In the genomic region with DNA sequence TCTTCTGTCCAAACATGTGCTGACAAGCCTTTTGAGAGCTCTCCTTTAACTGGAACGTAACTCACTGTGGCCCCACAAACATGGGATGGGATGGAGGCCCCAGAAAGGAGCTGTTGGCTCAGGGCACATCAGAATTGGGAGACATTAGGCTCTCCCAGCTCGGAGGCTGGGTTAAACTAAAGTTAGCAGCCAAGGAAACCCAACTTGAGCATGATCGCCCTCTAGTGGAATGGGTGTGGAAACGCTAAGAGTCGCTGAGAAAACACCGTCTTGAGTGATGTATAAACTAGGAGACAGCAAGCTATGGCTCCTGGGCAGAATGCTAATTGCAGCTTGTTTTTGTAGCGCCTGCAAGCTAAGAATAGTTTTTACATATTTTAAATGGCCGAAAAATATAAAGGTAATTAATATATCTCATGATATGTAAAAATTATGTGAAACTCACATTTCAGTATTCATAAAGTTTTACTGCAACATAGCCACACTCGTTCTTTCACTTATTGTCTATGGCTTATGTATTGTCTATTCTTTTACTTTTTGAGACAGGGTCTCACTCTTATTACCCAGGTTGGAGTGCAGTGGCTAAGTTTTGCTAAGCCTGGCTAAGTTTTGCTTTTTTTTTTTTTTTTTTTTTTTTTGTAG, we compare ENCODE assay signal across 8 cellular contexts.
DNase-seq lines count a peak whose midpoint lies in the region; ATAC-seq and TF ChIP-seq lines count a peak whose summit lies in the region.

No MANE protein-coding gene starts in this region.

- no peaks in the 10 kb centered on the region for H3K36me3 Mint-ChIP-seq in activated naive CD4-positive, alpha-beta T cell treated with anti-CD3 and anti-CD28 coated beads for 36 hours (ENCODE audit: low read depth)

- H3K4me1 ChIP-seq in Panc1 (ENCODE audit: control insufficient read depth, insufficient read depth, low read length) (no peaks in the 10 kb centered on the region), trophoblast cell (ENCODE audit: control insufficient read depth in 1 of 2, insufficient read depth in 2 of 2, low read length in 2 of 2) (no peaks in the 10 kb centered on the region)

- H2AK5ac ChIP-seq in trophoblast cell (ENCODE audit: low read length): no peak overlapping the region

- H3K4me1 Mint-ChIP-seq in activated naive CD4-positive, alpha-beta T cell treated with anti-CD3 and anti-CD28 coated beads for 36 hours (ENCODE audit: low read depth): no peaks in the 10 kb centered on the region

- H3K27me3 ChIP-seq in Panc1 (ENCODE audit: control insufficient read depth, insufficient read depth, low read length) (no peaks in the 10 kb centered on the region; the same call in 1 of the 2 replicates), trophoblast cell (ENCODE audit: insufficient read depth, low read length) (no peaks in the 10 kb centered on the region)

- H3K23ac ChIP-seq in trophoblast cell (ENCODE audit: low read length): no peak overlapping the region

- H3K79me2 ChIP-seq in trophoblast cell (ENCODE audit: control insufficient read depth, insufficient read depth, low read length, poor library complexity): no peaks in the 10 kb centered on the region

- POLR2A ChIA-PET in Panc1 (lab: Charles Lee): interaction anchor here (0.6 kb wide), 1 partner anchor 135 kb away, joined by 3 read pairs; no protein-coding TSS in a partner anchor

- peak overlapping the region; percentile 1 for H4K8ac ChIP-seq in trophoblast cell (ENCODE audit: low read depth, low read length)

- H3K18ac ChIP-seq in trophoblast cell (ENCODE audit: low read length): no peak overlapping the region

- H2BK120ac ChIP-seq in trophoblast cell (ENCODE audit: insufficient read depth, low read length, poor library complexity): no peak overlapping the region

- H2BK5ac ChIP-seq in trophoblast cell (ENCODE audit: low read depth, low read length, poor library complexity): no peak overlapping the region

- H3K4me3 Mint-ChIP-seq in activated naive CD4-positive, alpha-beta T cell treated with anti-CD3 and anti-CD28 coated beads for 36 hours: no peak overlapping the region

- DNase-seq in A172 (ENCODE audit: low spot score): peak; percentile 87
- peak; percentile 73 for DNase-seq in GM12865 (ENCODE audit: low read depth)
- peak; percentile 85 for DNase-seq in LHCN-M2 (ENCODE audit: low read depth)
- DNase-seq in Panc1 (ENCODE audit: low read depth, low spot score): peak; percentile 76
- peak; percentile 71 for DNase-seq in activated naive CD4-positive, alpha-beta T cell treated with anti-CD3 and anti-CD28 coated beads for 36 hours
- peak; percentile 60 for DNase-seq in glomerular endothelial cell (ENCODE audit: extremely low read depth, low read depth, low spot score)
- peak; percentile 70 to 95 for DNase-seq in trophoblast cell

- no peak overlapping the region for H3K27ac ChIP-seq in Panc1 (ENCODE audit: low read length)
- H3K27ac ChIP-seq in trophoblast cell (ENCODE audit: low read depth, low read length): no peak overlapping the region

- intact Hi-C loops in Panc1 (cut with micrococcal nuclease; ENCODE audit: unreplicated experiment): loop anchor here (2.0 to 10.0 kb wide), 2 partner anchors 71 to 261 kb away; no protein-coding TSS in a partner anchor
- intact Hi-C loops in activated naive CD4-positive, alpha-beta T cell treated with anti-CD3 and anti-CD28 coated beads for 36 hours (cut with micrococcal nuclease): loop anchor here (1.0 to 2.0 kb wide), 3 partner anchors 71 to 395 kb away; no protein-coding TSS in a partner anchor

- no peaks in the 10 kb centered on the region for H3K36me3 ChIP-seq in Panc1 (ENCODE audit: control insufficient read depth, insufficient read depth, low read length)
- H3K36me3 ChIP-seq in trophoblast cell (ENCODE audit: control insufficient read depth in 1 of 2, insufficient read depth in 2 of 2, low read length in 2 of 2): peaks cover 11 to 15% of the 10 kb centered on the region in 2 experiments

- CTCF ChIA-PET in Panc1 (lab: Charles Lee): interaction anchor here (0.6 to 1.5 kb wide), 14 partner anchors 9 to 601 kb away, joined by 3 to 17 read pairs (median 4); a partner anchor contains a TSS
- CTCF ChIA-PET in activated naive CD4-positive, alpha-beta T cell treated with anti-CD3 and anti-CD28 coated beads for 36 hours (lab: Charles Lee): interaction anchor here (0.6 to 4.1 kb wide), 23 partner anchors 11 to 837 kb away, joined by 3 to 55 read pairs (median 4); no protein-coding TSS in a partner anchor

- H2BK12ac ChIP-seq in trophoblast cell (ENCODE audit: low read length): no peak overlapping the region

- H3K9me3 ChIP-seq in Panc1 (ENCODE audit: control insufficient read depth, insufficient read depth, low read depth, low read length): no peaks in the 10 kb centered on the region
- H3K9me3 ChIP-seq in trophoblast cell (ENCODE audit: insufficient read depth, low read depth, low read length): no peaks in the 10 kb centered on the region

- H3K4ac ChIP-seq in trophoblast cell (ENCODE audit: low read depth, low read length): no peak overlapping the region

- peaks cover 15% of the 10 kb centered on the region for H3K27me3 Mint-ChIP-seq in activated naive CD4-positive, alpha-beta T cell treated with anti-CD3 and anti-CD28 coated beads for 36 hours (ENCODE audit: low read depth)

- no peak overlapping the region for H4K91ac ChIP-seq in trophoblast cell (ENCODE audit: low read depth, low read length)

- no peak overlapping the region for H3K14ac ChIP-seq in trophoblast cell (ENCODE audit: low read length)

- no peak overlapping the region for H4K12ac ChIP-seq in trophoblast cell (ENCODE audit: low read depth, low read length)

- TF ChIP-seq CTCF in GM12865 (IDR thresholded peaks at IDR 0.05; ENCODE audit: insufficient read depth, low read depth, low read length, missing control alignments): peak; percentile 89
- peak; percentile 94 for TF ChIP-seq CTCF in Panc1 (IDR thresholded peaks at IDR 0.05)

- H3K9ac ChIP-seq in trophoblast cell (ENCODE audit: low read length): no peak overlapping the region

- no peaks in the 10 kb centered on the region for H3K9me3 Mint-ChIP-seq in activated naive CD4-positive, alpha-beta T cell treated with anti-CD3 and anti-CD28 coated beads for 36 hours

- H2AFZ ChIP-seq in trophoblast cell (ENCODE audit: insufficient read depth, low read length, poor library complexity): no peak overlapping the region

- H3K79me1 ChIP-seq in trophoblast cell (ENCODE audit: low read length): no peaks in the 10 kb centered on the region

- ATAC-seq in Panc1 (peak; percentile 77), HG03095 (IDR thresholded peaks at IDR 0.05; ENCODE audit: unreplicated experiment) (no peak)

- H3K4me3 ChIP-seq in GM12865 (ENCODE audit: low read depth, low read length) (no peak overlapping the region), Panc1 (ENCODE audit: low read depth in 2 of 2, low read length in 2 of 2) (no peak overlapping the region), trophoblast cell (ENCODE audit: low read depth, low read length) (no peak overlapping the region)

- H3K27ac Mint-ChIP-seq in activated naive CD4-positive, alpha-beta T cell treated with anti-CD3 and anti-CD28 coated beads for 36 hours: no peak overlapping the region

- in situ Hi-C loops in Panc1 (cut with HindIII; ENCODE audit: low pct_unique_long_range_greater_than_20kb, low sequenced_read_pairs): no loop called here

- no peak overlapping the region for H3K4me2 ChIP-seq in trophoblast cell (ENCODE audit: low read length)

- no TSS peak for BruUV-seq in Panc1 (replicated peaks; lab: Mats Ljungman, UMichigan)

- WGBS in trophoblast cell (ENCODE audit: extremely low coverage, insufficient coverage, insufficient read length): no CpG with 5 or more reads among the region's 9 CpGs
